14 cellular contexts compared by ENCODE assay signal in genomic region chr13:40024962-40025714, GRCh38.
"Had no signal": no experiment of that assay in that cellular context is flagged by ENCODE, and none has a peak within 500 bp of the region (broad histone marks: within the 10 kb centered on the region; RNA-seq: fewer than 3 reads in every experiment).

No MANE protein-coding gene starts in this region.

- ATAC-seq: mucosa of descending colon had no signal

- H3K36me3 Mint-ChIP-seq: naive thymus-derived CD8-positive, alpha-beta T cell had no signal

- H3K4me3 ChIP-seq: lung, mucosa of descending colon, sigmoid colon had no signal

- H3K36me3 ChIP-seq: sigmoid colon had no signal

- H3K27me3 ChIP-seq: sigmoid colon had no signal

- H3K9me3 ChIP-seq: mucosa of descending colon had no signal

- H3K27ac ChIP-seq: epithelial cell of prostate, sigmoid colon had no signal

- H3K27me3 Mint-ChIP-seq: naive thymus-derived CD8-positive, alpha-beta T cell; progenitor cell of endocrine pancreas had no signal

- H3K27ac Mint-ChIP-seq: progenitor cell of endocrine pancreas had no signal

- DNase-seq: activated CD4-positive, CD25-positive, alpha-beta regulatory T cell treated with anti-CD3 and anti-CD28 coated beads, Interleukin-2, amount 50 U/mL, for 72 hours; central memory CD4-positive, alpha-beta T cell; cortex of kidney; effector memory CD4-positive, alpha-beta T cell; mucosa of descending colon; naive thymus-derived CD8-positive, alpha-beta T cell; nucleus accumbens; SIG-M5; sigmoid colon; stimulated activated CD4-positive, alpha-beta T cell treated with anti-CD3 and anti-CD28 coated beads, Interleukin-4, amount 100 ng/mL, for 1 hour; stimulated activated CD8-positive, alpha-beta memory T cell treated with anti-CD3 and anti-CD28 coated beads, Interleukin-4, amount 100 ng/mL, for 48 hours had no signal
